14 cellular contexts compared by ENCODE assay signal in the genomic region with DNA sequence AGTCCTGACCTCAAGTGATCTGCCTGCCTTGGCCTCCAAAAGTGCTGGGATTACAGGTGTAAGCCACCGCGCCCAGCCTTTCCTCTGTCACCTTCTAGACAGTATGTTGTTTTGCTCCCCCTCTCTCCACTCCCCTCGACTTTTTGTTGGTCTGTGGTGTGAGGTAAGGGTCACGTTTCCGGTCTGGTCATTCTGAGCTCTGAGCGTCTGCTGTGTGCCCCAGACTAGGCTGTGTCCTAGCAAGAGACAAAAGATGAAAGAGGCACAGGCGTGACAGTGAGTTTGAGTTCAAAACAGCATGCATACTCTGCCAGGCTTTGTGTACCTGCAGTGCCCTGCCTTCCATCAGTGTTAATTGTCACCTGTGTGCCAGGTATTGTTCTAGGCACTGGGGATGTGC.
DNase-seq lines count a peak whose midpoint lies in the region; ATAC-seq and TF ChIP-seq lines count a peak whose summit lies in the region.
"Had no signal": no experiment of that assay in that cellular context is flagged by ENCODE, and none has a peak within 500 bp of the region (broad histone marks: within the 10 kb centered on the region; RNA-seq: fewer than 3 reads in every experiment).

No MANE protein-coding gene starts in this region.

- no peak for DNase-seq in cardiac muscle cell (ENCODE audit: low read depth in 1 of 2, low spot score in 1 of 2)
- no peak for DNase-seq in left cardiac atrium
- no peak for DNase-seq in WTC11 (ENCODE audit: low spot score)
- no peak for DNase-seq in transverse colon
- DNase-seq in G401 (ENCODE audit: low spot score) = no peak
- no peak for DNase-seq in Kasumi-1 (lab: John Stamatoyannopoulos, UW)
- no peak for DNase-seq in NCI-H510A treated with DMSO at 0.1 percent for 48 hours (lab: John Stamatoyannopoulos, UW)
- DNase-seq: activated CD4-positive, alpha-beta memory T cell treated with anti-CD3 and anti-CD28 coated beads, Interleukin-2, amount 10 ng/mL, durations not matched to agents 7 days and 5 days; foreskin melanocyte; H9; naive thymus-derived CD8-positive, alpha-beta T cell; NCI-H187 had no signal

- TF ChIP-seq CTCF in cardiac muscle cell (IDR thresholded peaks at IDR 0.05; ENCODE audit: low read depth, low read length) (no peak), WTC11 (IDR thresholded peaks at IDR 0.05) (no peak), transverse colon (IDR thresholded peaks at IDR 0.05) (no peak)

- H3K9me3 ChIP-seq in cardiac muscle cell (ENCODE audit: low read depth) (no peaks in the 10 kb centered on the region), muscle layer of colon (ENCODE audit: low read length) (no peaks in the 10 kb centered on the region), transverse colon (no peaks in the 10 kb centered on the region)
- H3K9me3 ChIP-seq: SJSA1 had no signal

- H3K4me1 ChIP-seq in cardiac muscle cell (ENCODE audit: low read depth) = peaks cover 40% of the 10 kb centered on the region
- peaks cover 71% of the 10 kb centered on the region for H3K4me1 ChIP-seq in muscle layer of colon (ENCODE audit: insufficient read depth, low read length)
- H3K4me1 ChIP-seq in transverse colon = peaks cover 7 to 45% (median 26%) of the 10 kb centered on the region in 4 donors
- H3K4me1 ChIP-seq: SJSA1 had no signal

- H3K4me3 ChIP-seq in cardiac muscle cell = no peak overlapping the region
- no peak overlapping the region for H3K4me3 ChIP-seq in muscle layer of colon (ENCODE audit: low read depth in 1 of 2, low read length in 2 of 2)
- no peak overlapping the region for H3K4me3 ChIP-seq in transverse colon
- H3K4me3 ChIP-seq: SJSA1 had no signal

- no peak overlapping the region for H3K4me3 Mint-ChIP-seq in WTC11
- H3K4me3 Mint-ChIP-seq: activated CD4-positive, alpha-beta memory T cell treated with anti-CD3 and anti-CD28 coated beads, Interleukin-2, amount 10 ng/mL, durations not matched to agents 7 days and 5 days; H9; naive thymus-derived CD8-positive, alpha-beta T cell had no signal

- no peaks in the 10 kb centered on the region for H3K9me3 Mint-ChIP-seq in WTC11
- H3K9me3 Mint-ChIP-seq: activated CD4-positive, alpha-beta memory T cell treated with anti-CD3 and anti-CD28 coated beads, Interleukin-2, amount 10 ng/mL, durations not matched to agents 7 days and 5 days; H9; naive thymus-derived CD8-positive, alpha-beta T cell had no signal

- CTCF ChIA-PET in WTC11 (lab: Charles Lee) = interaction anchor here (0.6 to 1.5 kb wide), 2 partner anchors 141 to 343 kb away, joined by 3 read pairs; no protein-coding TSS in a partner anchor

- no peaks in the 10 kb centered on the region for H3K36me3 Mint-ChIP-seq in WTC11

- H3K36me3 ChIP-seq in cardiac muscle cell (peaks cover 3% of the 10 kb centered on the region), muscle layer of colon (ENCODE audit: insufficient read depth, low read length) (no peaks in the 10 kb centered on the region), transverse colon (no peaks in the 10 kb centered on the region)

- no peaks in the 10 kb centered on the region for H3K27me3 ChIP-seq in cardiac muscle cell
- H3K27me3 ChIP-seq in muscle layer of colon (ENCODE audit: control insufficient read depth in 1 of 2, insufficient read depth in 2 of 2, low read length in 2 of 2) = no peaks in the 10 kb centered on the region
- no peaks in the 10 kb centered on the region for H3K27me3 ChIP-seq in transverse colon
- H3K27me3 ChIP-seq: SJSA1 had no signal

- peak overlapping the region; percentile 85; the same call in 1 of the 2 replicates for H3K27ac Mint-ChIP-seq in WTC11
- H3K27ac Mint-ChIP-seq: activated CD4-positive, alpha-beta memory T cell treated with anti-CD3 and anti-CD28 coated beads, Interleukin-2, amount 10 ng/mL, durations not matched to agents 7 days and 5 days; H9 had no signal

- H3K9ac ChIP-seq in muscle layer of colon (ENCODE audit: low read length) = peak overlapping the region; percentile 8

- intact Hi-C loops in left cardiac atrium (cut with DNase I) (no loop called here), transverse colon (cut with DNase I; ENCODE audit: low total_unique reads) (no loop called here)

- no peak for TF ChIP-seq EP300 in transverse colon (IDR thresholded peaks at IDR 0.05; ENCODE audit: low read depth)

- peaks cover 30% of the 10 kb centered on the region for H3K4me1 Mint-ChIP-seq in WTC11

- in situ Hi-C loops in transverse colon (cut with MboI; ENCODE audit: low pct_ligation_motif_present in 1 of 4, low pct_unique_long_range_greater_than_20kb in 1 of 4, low sequenced_read_pairs in 3 of 4) (no loop called here), G401 (cut with HindIII; ENCODE audit: low sequenced_read_pairs) (no loop called here)

- 83 to 84% methylated on average over 7 of the region's 7 CpGs for WGBS in transverse colon (ENCODE audit: low coverage in 1 of 2), 2 donors

- TF ChIP-seq POLR2A in transverse colon (IDR thresholded peaks at IDR 0.05) = no peak

- POLR2A ChIA-PET in WTC11 (lab: Charles Lee) = no interaction called here

- no peaks in the 10 kb centered on the region for H3K27me3 Mint-ChIP-seq in WTC11 (ENCODE audit: low read depth)
- H3K27me3 Mint-ChIP-seq: activated CD4-positive, alpha-beta memory T cell treated with anti-CD3 and anti-CD28 coated beads, Interleukin-2, amount 10 ng/mL, durations not matched to agents 7 days and 5 days; naive thymus-derived CD8-positive, alpha-beta T cell had no signal

- peak overlapping the region; percentile 78 for H3K27ac ChIP-seq in cardiac muscle cell
- peak overlapping the region; percentile 68 for H3K27ac ChIP-seq in muscle layer of colon (ENCODE audit: low read depth, low read length)
- peak overlapping the region; percentile 32 to 85 (median 79) for H3K27ac ChIP-seq in transverse colon
- H3K27ac ChIP-seq: SJSA1 had no signal

- ATAC-seq in left cardiac atrium (no peak), WTC11 (no peak)
- ATAC-seq: naive thymus-derived CD8-positive, alpha-beta T cell had no signal

TF ChIP-seq in WTC11, 78 proteins besides CTCF, POLR2A, EP300 and RAD21 (continues in another document):
- TF ChIP-seq ZNF396 (CRISPR knock-in tag; IDR thresholded peaks at IDR 0.05; ENCODE audit: borderline replicate concordance) = no peak
- TF ChIP-seq TEAD1 (CRISPR knock-in tag; IDR thresholded peaks at IDR 0.05) = no peak
- TF ChIP-seq, protein P1, sequence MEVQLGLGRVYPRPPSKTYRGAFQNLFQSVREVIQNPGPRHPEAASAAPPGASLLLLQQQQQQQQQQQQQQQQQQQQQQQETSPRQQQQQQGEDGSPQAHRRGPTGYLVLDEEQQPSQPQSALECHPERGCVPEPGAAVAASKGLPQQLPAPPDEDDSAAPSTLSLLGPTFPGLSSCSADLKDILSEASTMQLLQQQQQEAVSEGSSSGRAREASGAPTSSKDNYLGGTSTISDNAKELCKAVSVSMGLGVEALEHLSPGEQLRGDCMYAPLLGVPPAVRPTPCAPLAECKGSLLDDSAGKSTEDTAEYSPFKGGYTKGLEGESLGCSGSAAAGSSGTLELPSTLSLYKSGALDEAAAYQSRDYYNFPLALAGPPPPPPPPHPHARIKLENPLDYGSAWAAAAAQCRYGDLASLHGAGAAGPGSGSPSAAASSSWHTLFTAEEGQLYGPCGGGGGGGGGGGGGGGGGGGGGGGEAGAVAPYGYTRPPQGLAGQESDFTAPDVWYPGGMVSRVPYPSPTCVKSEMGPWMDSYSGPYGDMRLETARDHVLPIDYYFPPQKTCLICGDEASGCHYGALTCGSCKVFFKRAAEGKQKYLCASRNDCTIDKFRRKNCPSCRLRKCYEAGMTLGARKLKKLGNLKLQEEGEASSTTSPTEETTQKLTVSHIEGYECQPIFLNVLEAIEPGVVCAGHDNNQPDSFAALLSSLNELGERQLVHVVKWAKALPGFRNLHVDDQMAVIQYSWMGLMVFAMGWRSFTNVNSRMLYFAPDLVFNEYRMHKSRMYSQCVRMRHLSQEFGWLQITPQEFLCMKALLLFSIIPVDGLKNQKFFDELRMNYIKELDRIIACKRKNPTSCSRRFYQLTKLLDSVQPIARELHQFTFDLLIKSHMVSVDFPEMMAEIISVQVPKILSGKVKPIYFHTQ (CRISPR knock-in tag; IDR thresholded peaks at IDR 0.05) = no peak
- no peak for TF ChIP-seq TCF7 (CRISPR knock-in tag; IDR thresholded peaks at IDR 0.05; ENCODE audit: low read depth)
- TF ChIP-seq, protein P2, sequence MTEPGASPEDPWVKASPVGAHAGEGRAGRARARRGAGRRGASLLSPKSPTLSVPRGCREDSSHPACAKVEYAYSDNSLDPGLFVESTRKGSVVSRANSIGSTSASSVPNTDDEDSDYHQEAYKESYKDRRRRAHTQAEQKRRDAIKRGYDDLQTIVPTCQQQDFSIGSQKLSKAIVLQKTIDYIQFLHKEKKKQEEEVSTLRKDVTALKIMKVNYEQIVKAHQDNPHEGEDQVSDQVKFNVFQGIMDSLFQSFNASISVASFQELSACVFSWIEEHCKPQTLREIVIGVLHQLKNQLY (CRISPR knock-in tag; IDR thresholded peaks at IDR 0.05) = no peak
- TF ChIP-seq KAT7 (CRISPR knock-in tag; IDR thresholded peaks at IDR 0.05; ENCODE audit: borderline replicate concordance) = no peak
- TF ChIP-seq CREM (CRISPR knock-in tag; IDR thresholded peaks at IDR 0.05) = no peak
- no peak for TF ChIP-seq FOXK1 (CRISPR knock-in tag; IDR thresholded peaks at IDR 0.05)
